33 cellular contexts compared by ENCODE assay signal in genomic region chr20:34264141-34264540, GRCh38. TPM values are rescaled to one million over a fixed set of nuclear protein-coding genes. Genes with fewer than 3 reads are reported as not detected.
"Had no signal": no experiment of that assay in that cellular context is flagged by ENCODE, and none has a peak within 500 bp of the region (broad histone marks: within the 10 kb centered on the region; RNA-seq: fewer than 3 reads in every experiment).

No MANE protein-coding gene starts in this region.

- H3K27me3 ChIP-seq: colonic mucosa, esophagus squamous epithelium, gastrocnemius medialis, heart right ventricle had no signal

- H3K27ac ChIP-seq: colonic mucosa, epithelial cell of prostate, esophagus squamous epithelium, gastrocnemius medialis, left lung, lower lobe of right lung had no signal

- ATAC-seq: effector memory CD8-positive, alpha-beta T cell; esophagus mucosa; gastrocnemius medialis; heart right ventricle; left cardiac atrium; left lung; left ventricle myocardium superior; lower lobe of right lung; mucosa of descending colon had no signal

- H3K4me1 ChIP-seq: colonic mucosa had no signal

- FAIRE-seq: endometrium, islet of Langerhans, keratinocyte had no signal

- H3K4me3 ChIP-seq: colonic mucosa, esophagus squamous epithelium, gastrocnemius medialis, heart right ventricle, left lung, lower lobe of right lung, mucosa of descending colon had no signal

- H3K36me3 ChIP-seq: colonic mucosa, esophagus squamous epithelium, gastrocnemius medialis, heart right ventricle, left lung, lower lobe of right lung had no signal

- H3K9me3 ChIP-seq: colonic mucosa, esophagus squamous epithelium, gastrocnemius medialis, heart right ventricle, left lung, lower lobe of right lung, mucosa of descending colon had no signal

- DNase-seq: colonic mucosa; cortex of kidney; effector CD8-positive, alpha-beta T cell; effector memory CD8-positive, alpha-beta T cell; endodermal cell; erythroblast; esophagus squamous epithelium; foreskin fibroblast; foreskin melanocyte; gastrocnemius medialis; glutamatergic neuron; head of caudate nucleus; heart right ventricle; hippocampal formation; left cardiac atrium; left lung; left ventricle myocardium superior; lower lobe of right lung; mesenchymal stem cell; mucosa of descending colon; naive B cell had no signal

RNA-seq across cellular contexts. Expression of gene ASIP, which starts 22.9 kb away (rescaled TPM):
- total RNA-seq: colonic mucosa, dermis microvascular lymphatic vessel endothelial cell, endodermal cell, esophagus mucosa, esophagus squamous epithelium, gastrocnemius medialis, glomerular endothelial cell, kidney epithelial cell, lower lobe of right lung, lung microvascular endothelial cell, mesenteric fat pad, mesothelial cell of epicardium, mucosa of descending colon, myocyte had no signal
- polyA plus RNA-seq: keratinocyte had no signal
